ENCODE assay signal across 8 cellular contexts in genomic region chr22:38982008-38982927, GRCh38. TPM values are rescaled to one million over a fixed set of nuclear protein-coding genes. Genes with fewer than 3 reads are reported as not detected.
DNase-seq lines count a peak whose midpoint lies in the region; ATAC-seq, FAIRE-seq and TF ChIP-seq lines count a peak whose summit lies in the region.

Gene APOBEC3B (plus strand): TSS chr22:38982347. CDS start chr22:38982454, 107 bp downstream.

- peak within 1 kb of the TSS; percentile 29 for H2AFZ ChIP-seq in SU-DHL-6 (ENCODE audit: low read depth, low read length, severe bottlenecking)

- H3K27me3 Mint-ChIP-seq in activated naive CD8-positive, alpha-beta T cell treated with anti-CD3 and anti-CD28 coated beads, Interleukin-2, amount 50 U/mL, for 24 hours = no peaks in the 10 kb centered on the region

- peaks cover 10% of the 10 kb centered on the region; the same call in 1 of the 2 replicates for H3F3A ChIP-seq in SU-DHL-6 (ENCODE audit: insufficient read depth)

- ATAC-seq in GM19023 (IDR thresholded peaks at IDR 0.05; ENCODE audit: unreplicated experiment) = peak; percentile 56
- ATAC-seq in HG03521 (IDR thresholded peaks at IDR 0.05; ENCODE audit: unreplicated experiment) = peak; percentile 47
- ATAC-seq in activated naive CD8-positive, alpha-beta T cell treated with anti-CD3 and anti-CD28 coated beads, Interleukin-2, amount 50 U/mL, for 24 hours = peak; percentile 67
- ATAC-seq in left ventricle myocardium superior = peak; percentile 99

- peaks cover 46% of the 10 kb centered on the region for H3K4me1 Mint-ChIP-seq in activated naive CD8-positive, alpha-beta T cell treated with anti-CD3 and anti-CD28 coated beads, Interleukin-2, amount 50 U/mL, for 24 hours

- H3K27ac ChIP-seq in SU-DHL-6 (ENCODE audit: low read depth, low read length) = no peak within 1 kb of the TSS

- H3K9me3 ChIP-seq in SU-DHL-6 (ENCODE audit: insufficient read depth, low read length) = no peaks in the 10 kb centered on the region; the same call in 1 of the 2 replicates

- peak within 1 kb of the TSS; percentile 62 for H3K27ac Mint-ChIP-seq in activated naive CD8-positive, alpha-beta T cell treated with anti-CD3 and anti-CD28 coated beads, Interleukin-2, amount 50 U/mL, for 24 hours

- H3K4me2 ChIP-seq in SU-DHL-6 (ENCODE audit: low read depth, low read length, poor library complexity, severe bottlenecking) = peak within 1 kb of the TSS; percentile 24

- peaks cover 3% of the 10 kb centered on the region for H3K36me3 Mint-ChIP-seq in activated naive CD8-positive, alpha-beta T cell treated with anti-CD3 and anti-CD28 coated beads, Interleukin-2, amount 50 U/mL, for 24 hours (ENCODE audit: low read depth)

- intact Hi-C loops in left ventricle myocardium superior (cut with micrococcal nuclease) = no loop called here

- no peaks in the 10 kb centered on the region for H3K9me2 ChIP-seq in SU-DHL-6 (replicated peaks; ENCODE audit: insufficient read depth, low read length)

- no peak for TF ChIP-seq CTCF in SU-DHL-6 (IDR thresholded peaks at IDR 0.05; ENCODE audit: insufficient read depth, low read length, poor library complexity, severe bottlenecking)

- H3K4me3 ChIP-seq in SU-DHL-6 (ENCODE audit: insufficient read depth, low read length, poor library complexity, severe bottlenecking) = no peak within 1 kb of the TSS

- no peaks in the 10 kb centered on the region for H3K79me2 ChIP-seq in SU-DHL-6 (ENCODE audit: insufficient read depth, low read length)

- H4K20me1 ChIP-seq in SU-DHL-6 (ENCODE audit: low read depth, low read length) = no peaks in the 10 kb centered on the region

- H3K36me3 ChIP-seq in SU-DHL-6 (ENCODE audit: low read length) = no peaks in the 10 kb centered on the region

- DNase-seq in AG08396 (ENCODE audit: low spot score) = peak; percentile 92
- peak; percentile 53 for DNase-seq in activated naive CD8-positive, alpha-beta T cell treated with anti-CD3 and anti-CD28 coated beads, Interleukin-2, amount 50 U/mL, for 24 hours
- DNase-seq in left ventricle myocardium superior = peak; percentile 66
- peak; percentile 60 for DNase-seq in putamen (ENCODE audit: low spot score)
- peak; percentile 91 for DNase-seq in urothelium cell line (ENCODE audit: low spot score)

- H3K9me3 Mint-ChIP-seq in activated naive CD8-positive, alpha-beta T cell treated with anti-CD3 and anti-CD28 coated beads, Interleukin-2, amount 50 U/mL, for 24 hours = peaks cover 4% of the 10 kb centered on the region

- H3K4me3 Mint-ChIP-seq in activated naive CD8-positive, alpha-beta T cell treated with anti-CD3 and anti-CD28 coated beads, Interleukin-2, amount 50 U/mL, for 24 hours = peak within 1 kb of the TSS; percentile 64

- no peaks in the 10 kb centered on the region for H3K27me3 ChIP-seq in SU-DHL-6 (ENCODE audit: low read length)

- no peak for FAIRE-seq in urothelium cell line (lab: Jason Lieb, UNC)

- H3K9ac ChIP-seq in SU-DHL-6 (ENCODE audit: low read length) = peak within 1 kb of the TSS; percentile 19; the same call in 1 of the 2 replicates

RNA-seq across cellular contexts. Expression of gene APOBEC3B, which starts in this region (rescaled TPM):
- total RNA-seq in left ventricle myocardium superior = 0.55 TPM

Comparison
In these comparisons a context has a peak if more than half of its experiments do, and no peak if none do; other contexts are left out.
1. Peak in DNase-seq and ATAC-seq in left ventricle myocardium superior; RNA of the gene not detected or under 1 TPM.
2. ATAC-seq: peak in every context shown above with its lines; median percentile 99 in left ventricle myocardium superior; 67 in activated naive CD8-positive, alpha-beta T cell treated with anti-CD3 and anti-CD28 coated beads, Interleukin-2, amount 50 U/mL, for 24 hours; 56 in GM19023; 47 in HG03521.